9 cellular contexts compared by ENCODE assay signal in the genomic region with DNA sequence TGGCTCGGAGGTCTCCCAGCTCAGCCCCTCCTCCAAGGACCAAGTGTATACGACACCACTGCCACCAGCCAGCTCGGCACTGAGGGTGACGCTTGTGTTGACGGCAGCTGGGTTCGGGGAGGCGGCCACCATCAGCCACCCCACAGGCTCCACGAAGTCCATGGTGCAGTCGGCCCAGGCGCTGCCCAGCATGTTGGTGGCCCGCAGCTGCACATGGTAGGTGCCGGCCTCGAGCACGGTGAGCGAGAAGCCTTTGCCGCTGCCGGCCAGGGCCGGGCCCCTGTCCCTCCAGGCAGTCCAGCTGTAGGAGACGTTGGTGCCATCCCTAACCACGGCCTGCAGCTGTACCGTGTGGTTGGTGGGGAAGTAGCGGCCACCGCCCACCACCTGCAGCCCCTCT. TPM values are rescaled to one million over a fixed set of nuclear protein-coding genes. Genes with fewer than 3 reads are reported as not detected.
DNase-seq lines count a peak whose midpoint lies in the region; ATAC-seq and TF ChIP-seq lines count a peak whose summit lies in the region.
"Not testable (repeated sequence)": the region's sequence is repeated elsewhere in the genome, so short reads cannot be mapped to it uniquely, and the experiment has no call there.
"Had no signal": no experiment of that assay in that cellular context is flagged by ENCODE, and none has a peak within 500 bp of the region (broad histone marks: within the 10 kb centered on the region; RNA-seq: fewer than 3 reads in every experiment).

No MANE protein-coding gene starts in this region.

- H3K4me2 ChIP-seq in OCI-LY7 (ENCODE audit: low read length), result not testable (repeated sequence)

- H3K4me1 ChIP-seq in OCI-LY7 (ENCODE audit: insufficient read depth, low read length, poor library complexity, severe bottlenecking); lower lobe of right lung; psoas muscle; aorta (ENCODE audit: control insufficient read depth in 1 of 2, insufficient read depth in 2 of 2, low read length in 2 of 2): not testable (repeated sequence)

- not testable (repeated sequence) for H3K27ac Mint-ChIP-seq in activated naive CD8-positive, alpha-beta T cell treated with anti-CD3 and anti-CD28 coated beads, Interleukin-2, amount 50 U/mL, for 24 hours

- not testable (repeated sequence) for H3K9me3 ChIP-seq in OCI-LY7 (ENCODE audit: low read length); lower lobe of right lung; psoas muscle; aorta (ENCODE audit: control insufficient read depth, low read length)

- H3K36me3 Mint-ChIP-seq in activated naive CD8-positive, alpha-beta T cell treated with anti-CD3 and anti-CD28 coated beads, Interleukin-2, amount 50 U/mL, for 24 hours (ENCODE audit: low read depth), result not testable (repeated sequence)

- H2AFZ ChIP-seq in OCI-LY7 (ENCODE audit: low read length), result not testable (repeated sequence)

- H3K36me3 ChIP-seq in OCI-LY7 (ENCODE audit: insufficient read depth, low read length); aorta (ENCODE audit: control insufficient read depth in 1 of 2, insufficient read depth in 2 of 2, low read length in 1 of 2): not testable (repeated sequence)
- H3K36me3 ChIP-seq in lower lobe of right lung, result peaks cover 77% of the 10 kb centered on the region
- H3K36me3 ChIP-seq in psoas muscle (ENCODE audit: insufficient read depth in 1 of 2, low read depth in 1 of 2), result peaks cover 0 to 81% of the 10 kb centered on the region in 2 donors

- CTCF ChIA-PET in OCI-LY7 (lab: Charles Lee; ENCODE audit: unreplicated experiment), result not testable (repeated sequence)

- TF ChIP-seq CTCF in OCI-LY7 (conservative IDR thresholded peaks at IDR 0.05; ENCODE audit: low read length); lower lobe of right lung (IDR thresholded peaks at IDR 0.05); psoas muscle (IDR thresholded peaks at IDR 0.05): not testable (repeated sequence)

- H3K27me3 ChIP-seq in lower lobe of right lung (ENCODE audit: low read depth); psoas muscle (ENCODE audit: insufficient read depth in 3 of 3, low read length in 2 of 3); aorta (ENCODE audit: control insufficient read depth in 1 of 2, insufficient read depth in 2 of 2, low read length in 1 of 2): not testable (repeated sequence)

- H3K27ac ChIP-seq in OCI-LY7 (ENCODE audit: low read depth, low read length, poor library complexity, severe bottlenecking); lower lobe of right lung; psoas muscle; aorta (ENCODE audit: low read depth in 1 of 2, low read length in 2 of 2): not testable (repeated sequence)

- not testable (repeated sequence) for H3K4me1 Mint-ChIP-seq in activated naive CD8-positive, alpha-beta T cell treated with anti-CD3 and anti-CD28 coated beads, Interleukin-2, amount 50 U/mL, for 24 hours

- ATAC-seq in activated naive CD8-positive, alpha-beta T cell treated with anti-CD3 and anti-CD28 coated beads, Interleukin-2, amount 50 U/mL, for 24 hours, result peak; percentile 9
- ATAC-seq in Right ventricle myocardium superior (ENCODE audit: poor library complexity) (peak; percentile 25), left colon (peak; percentile 16), lower lobe of right lung (peak; percentile 16 to 42), psoas muscle (peak; percentile 18 to 24 (median 21)), aorta (ENCODE audit: low FRiP score) (peak; percentile 37)

- POLR2A ChIA-PET in OCI-LY7 (lab: Charles Lee), result not testable (repeated sequence)

- BruUV-seq in OCI-LY7 (replicated peaks; lab: Mats Ljungman, UMichigan), result TSS peak; percentile 56

- not testable (repeated sequence) for H3K9me2 ChIP-seq in OCI-LY7 (ENCODE audit: insufficient read depth, low read length)

- DNase-seq in OCI-LY7 (ENCODE audit: low spot score); activated naive CD8-positive, alpha-beta T cell treated with anti-CD3 and anti-CD28 coated beads, Interleukin-2, amount 50 U/mL, for 24 hours; Right ventricle myocardium superior; left colon; lower lobe of right lung; psoas muscle; aorta: not testable (repeated sequence)

- H4K20me1 ChIP-seq in OCI-LY7 (ENCODE audit: insufficient read depth, low read length), result not testable (repeated sequence)

- not testable (repeated sequence) for H3K4me3 ChIP-seq in OCI-LY7 (ENCODE audit: low read depth, low read length, poor library complexity, severe bottlenecking); lower lobe of right lung; psoas muscle; aorta (ENCODE audit: low read length in 2 of 2)

- H3K4me3 Mint-ChIP-seq in activated naive CD8-positive, alpha-beta T cell treated with anti-CD3 and anti-CD28 coated beads, Interleukin-2, amount 50 U/mL, for 24 hours, result not testable (repeated sequence)

- H3K9me3 Mint-ChIP-seq in activated naive CD8-positive, alpha-beta T cell treated with anti-CD3 and anti-CD28 coated beads, Interleukin-2, amount 50 U/mL, for 24 hours, result not testable (repeated sequence)

- not testable (repeated sequence) for H3K27me3 Mint-ChIP-seq in activated naive CD8-positive, alpha-beta T cell treated with anti-CD3 and anti-CD28 coated beads, Interleukin-2, amount 50 U/mL, for 24 hours

- intact Hi-C loops in OCI-LY7 (cut with micrococcal nuclease; ENCODE audit: unreplicated experiment); Right ventricle myocardium superior (cut with DNase I); left colon (cut with DNase I, micrococcal nuclease); lower lobe of right lung (cut with DNase I); psoas muscle (cut with DNase I); aorta (cut with DNase I): not testable (repeated sequence)

- not testable (repeated sequence) for H3K79me2 ChIP-seq in OCI-LY7 (ENCODE audit: insufficient read depth, low read depth, low read length)

- WGBS in psoas muscle, 3 donors, result 84 to 87% (median 85%) methylated on average over 17 to 23 of the region's 23 CpGs
- 86% methylated on average over 17 to 22 of the region's 23 CpGs for WGBS in aorta, 2 donors

RNA-seq across cellular contexts. Expression of a gene that starts 25.8 kb away (rescaled TPM):
- total RNA-seq in OCI-LY7 (2014; rRNA removed; shearing (Covaris generic)), result 76.5 and 87.4 TPM in 2 replicates
- total RNA-seq in OCI-LY7 (2022) (112 and 129 TPM in 2 replicates), Right ventricle myocardium superior (82.8 TPM), left colon (10 to 100 TPM; 75.1 to 76.7 TPM), lower lobe of right lung (81.6 TPM), psoas muscle (100 to 1,000 TPM in 1 of 4 donors, 10 to 100 TPM in 3; 59.1 to 123 (median 86.0) TPM), aorta (100 to 1,000 TPM; 325 to 337 TPM)
- polyA plus RNA-seq in psoas muscle (10 to 100 TPM; 33.9 to 93.3 (median 58.4) TPM), aorta (100 to 1,000 TPM in 1 of 2 donors, 10 to 100 TPM in 1; 42.8 to 270 TPM)

RNA-seq across cellular contexts. Expression of a gene that starts 38.6 kb away (rescaled TPM):
- total RNA-seq in OCI-LY7 (2014; rRNA removed; shearing (Covaris generic)), result 3.1 and 5.0 TPM in 2 replicates
- total RNA-seq in OCI-LY7 (2022), result 7.9 and 9.5 TPM in 2 replicates
- 0.43 TPM for total RNA-seq in Right ventricle myocardium superior
- 10 to 100 TPM; 24.9 to 27.2 TPM for total RNA-seq in left colon
- total RNA-seq in lower lobe of right lung, result 0.80 TPM
- total RNA-seq in psoas muscle, result 1 to 10 TPM in 1 of 4 donors, under 1 TPM in 3; 0.32 to 1.7 (median 0.83) TPM
- under 1 TPM; 0.17 to 0.31 (median 0.21) TPM for polyA plus RNA-seq in psoas muscle
- total RNA-seq in aorta, result under 1 TPM in 1 of 2 donors, not detected in 1; 0.51 TPM
- 1 to 10 TPM; 2.5 to 4.8 TPM for polyA plus RNA-seq in aorta
- total RNA-seq: GM23248 had no signal
- polyA plus RNA-seq: CD14-positive monocyte had no signal

RNA-seq across cellular contexts. Expression of a gene that starts 45.7 kb away (rescaled TPM):
- 50.1 and 53.6 TPM in 2 replicates for total RNA-seq in OCI-LY7 (2014; rRNA removed; shearing (Covaris generic))
- 82.3 and 103 TPM in 2 replicates for total RNA-seq in OCI-LY7 (2022)
- 23.4 TPM for total RNA-seq in Right ventricle myocardium superior
- 10 to 100 TPM; 94.5 to 99.8 TPM for total RNA-seq in left colon
- 61.9 TPM for total RNA-seq in lower lobe of right lung
- total RNA-seq in psoas muscle, result 10 to 100 TPM; 15.6 to 47.5 (median 38.9) TPM
- polyA plus RNA-seq in psoas muscle, result 10 to 100 TPM; 20.8 to 39.1 (median 27.3) TPM
- 10 to 100 TPM; 47.7 to 54.4 TPM for total RNA-seq in aorta
- polyA plus RNA-seq in aorta, result 10 to 100 TPM; 24.4 to 38.0 TPM
